In genomic region chr1:75034376-75034775, GRCh38 we compare ENCODE assay signal across 27 cellular contexts.
DNase-seq lines count a peak whose midpoint lies in the region; ATAC-seq lines count a peak whose summit lies in the region.
"Had no signal": no experiment of that assay in that cellular context is flagged by ENCODE, and none has a peak within 500 bp of the region (broad histone marks: within the 10 kb centered on the region; RNA-seq: fewer than 3 reads in every experiment).

No MANE protein-coding gene starts in this region.

- H2AFZ ChIP-seq in trophoblast cell (ENCODE audit: insufficient read depth, low read length, poor library complexity) = no peak overlapping the region
- H2AFZ ChIP-seq: GM23248 had no signal

- H4K12ac ChIP-seq in trophoblast cell (ENCODE audit: low read depth, low read length) = no peak overlapping the region

- H3K79me1 ChIP-seq in trophoblast cell (ENCODE audit: low read length) = no peaks in the 10 kb centered on the region

- H4K91ac ChIP-seq in trophoblast cell (ENCODE audit: low read depth, low read length) = no peak overlapping the region

- no peaks in the 10 kb centered on the region for H3K36me3 ChIP-seq in trophoblast cell (ENCODE audit: control insufficient read depth in 1 of 2, insufficient read depth in 2 of 2, low read length in 2 of 2)
- H3K36me3 ChIP-seq: BE2C, SJCRH30 had no signal

- H3K27ac ChIP-seq in trophoblast cell (ENCODE audit: low read depth, low read length) = no peak overlapping the region
- H3K27ac ChIP-seq: GM23248, SJCRH30 had no signal

- peaks cover 3% of the 10 kb centered on the region for H3K9me3 ChIP-seq in trophoblast cell (ENCODE audit: insufficient read depth, low read depth, low read length)
- H3K9me3 ChIP-seq: BE2C, SJCRH30 had no signal

- no peak overlapping the region for H3K4ac ChIP-seq in trophoblast cell (ENCODE audit: low read depth, low read length)

- no peak overlapping the region for H4K8ac ChIP-seq in trophoblast cell (ENCODE audit: low read depth, low read length)

- H2BK120ac ChIP-seq in trophoblast cell (ENCODE audit: insufficient read depth, low read length, poor library complexity) = no peak overlapping the region

- H3K23ac ChIP-seq in trophoblast cell (ENCODE audit: low read length) = no peak overlapping the region

- no peaks in the 10 kb centered on the region for H3K79me2 ChIP-seq in trophoblast cell (ENCODE audit: control insufficient read depth, insufficient read depth, low read length, poor library complexity)

- DNase-seq in ELF-1 (ENCODE audit: low read depth, low spot score) (peak; percentile 16), NCI-H524 (lab: John Stamatoyannopoulos, UW) (peak; percentile 43 to 79), SW480 (ENCODE audit: low spot score) (peak; percentile 81), islet precursor cell (peak; percentile 71), trophoblast cell (no peak), NK-92 (lab: John Stamatoyannopoulos, UW; ENCODE audit: unreplicated experiment) (no peak), NOMO-1 treated with DMSO at 0.1 percent for 48 hours (lab: John Stamatoyannopoulos, UW; ENCODE audit: unreplicated experiment) (no peak)
- DNase-seq: BE2C, Calu3, DMS153, GM23248, H9, HFFc6, IMR-90, KG1, NCI-H1092, NCI-H1417 treated with DMSO at 0.1 percent for 48 hours, NCI-H1694 treated with DMSO at 0.1 percent for 48 hours, NCI-H2081, NCI-H345, NCI-H510A treated with DMSO at 0.1 percent for 48 hours, PC-3, SJCRH30, T-helper 2 cell had no signal

- no peaks in the 10 kb centered on the region for H3K27me3 ChIP-seq in trophoblast cell (ENCODE audit: insufficient read depth, low read length)
- H3K27me3 ChIP-seq: BE2C, SJCRH30 had no signal

- WGBS in trophoblast cell (ENCODE audit: extremely low coverage, insufficient coverage, insufficient read length) = no CpG with 5 or more reads among the region's 3 CpGs

- no peak overlapping the region for H3K9ac ChIP-seq in trophoblast cell (ENCODE audit: low read length)
- H3K9ac ChIP-seq: GM23248 had no signal

- no peak overlapping the region for H3K14ac ChIP-seq in trophoblast cell (ENCODE audit: low read length)

- no peak overlapping the region for H2BK5ac ChIP-seq in trophoblast cell (ENCODE audit: low read depth, low read length, poor library complexity)

- H3K4me2 ChIP-seq in trophoblast cell (ENCODE audit: low read length) = no peak overlapping the region

- H3K18ac ChIP-seq in trophoblast cell (ENCODE audit: low read length) = no peak overlapping the region

- H3K4me3 ChIP-seq in trophoblast cell (ENCODE audit: low read depth, low read length) = no peak overlapping the region
- H3K4me3 ChIP-seq: GM23248, SJCRH30 had no signal

- H3K4me1 ChIP-seq in trophoblast cell (ENCODE audit: control insufficient read depth in 1 of 2, insufficient read depth in 2 of 2, low read length in 2 of 2) = no peaks in the 10 kb centered on the region
- H3K4me1 ChIP-seq: BE2C, SJCRH30 had no signal

- no peak overlapping the region for H2AK5ac ChIP-seq in trophoblast cell (ENCODE audit: low read length)

- H2BK12ac ChIP-seq in trophoblast cell (ENCODE audit: low read length) = no peak overlapping the region

- ATAC-seq in HG03469 (IDR thresholded peaks at IDR 0.05; ENCODE audit: unreplicated experiment) = no peak
- ATAC-seq: PC-3, Right ventricle myocardium inferior, SK-N-SH treated with all-trans-retinoic acid at 6 μM for 48 hours had no signal

Comparison
In these comparisons a context has a peak if more than half of its experiments do, and no peak if none do; other contexts are left out.
1. DNase-seq: peak in ELF-1 (single experiment), NCI-H524 (2 of 2), SW480 (single experiment) and islet precursor cell (single experiment); none in trophoblast cell (0 of 2), NK-92 (single experiment) and NOMO-1 treated with DMSO at 0.1 percent for 48 hours (single experiment).